ENCODE assay signal across 19 cellular contexts in the genomic region with DNA sequence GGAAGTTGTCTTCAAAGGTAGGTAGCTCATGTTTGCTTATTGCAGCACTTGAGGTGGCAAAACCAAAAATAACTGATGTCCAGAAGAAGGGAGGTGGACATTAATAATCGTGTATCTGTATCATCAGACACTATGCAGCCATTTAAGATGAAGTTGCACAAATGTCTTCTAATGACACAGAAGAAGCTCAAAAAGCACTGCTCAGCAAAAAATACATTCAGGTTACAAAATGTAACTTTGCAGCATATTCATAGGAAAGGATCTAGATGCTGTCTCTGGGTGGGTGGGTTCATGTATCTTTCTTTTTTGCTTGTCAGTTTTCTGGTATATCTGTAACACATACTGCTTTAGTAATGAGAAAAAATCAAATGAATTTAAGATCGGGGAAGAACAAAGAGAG.
"Had no signal": no experiment of that assay in that cellular context is flagged by ENCODE, and none has a peak within 500 bp of the region (broad histone marks: within the 10 kb centered on the region; RNA-seq: fewer than 3 reads in every experiment).

No MANE protein-coding gene starts in this region.

- H3K27ac Mint-ChIP-seq: memory B cell; naive thymus-derived CD4-positive, alpha-beta T cell; nephron progenitor cell had no signal

- DNase-seq: cortex of kidney; dorsolateral prefrontal cortex; effector CD8-positive, alpha-beta T cell; gastrocnemius medialis; glutamatergic neuron; kidney; left cardiac atrium; left ventricle myocardium inferior; lower lobe of right lung; midbrain; naive thymus-derived CD4-positive, alpha-beta T cell; nephron progenitor cell; small intestine; stimulated activated CD4-positive, alpha-beta T cell treated with anti-CD3 and anti-CD28 coated beads, Interleukin-12 subunit alpha, Interleukin-12 subunit beta, amount 100 ng/mL, for 4 hours; stimulated activated CD4-positive, alpha-beta T cell treated with anti-CD3 and anti-CD28 coated beads, Interleukin-2, amount 100 ng/mL, for 48 hours; stimulated activated naive CD4-positive, alpha-beta T cell treated with Interleukin-2 at 50 U/mL for 16 hours; trophoblast cell had no signal

- ATAC-seq: gastrocnemius medialis; left cardiac atrium; lower lobe of right lung; naive thymus-derived CD4-positive, alpha-beta T cell had no signal

- H3K4me3 Mint-ChIP-seq: memory B cell; naive thymus-derived CD4-positive, alpha-beta T cell; nephron progenitor cell had no signal

- H3K36me3 ChIP-seq: gastrocnemius medialis, left ventricle myocardium inferior, lower lobe of right lung, neutrophil had no signal

- H3K36me3 Mint-ChIP-seq: memory B cell; naive thymus-derived CD4-positive, alpha-beta T cell had no signal

- H3K27ac ChIP-seq: gastrocnemius medialis, lower lobe of right lung, neutrophil had no signal

- H3K4me1 Mint-ChIP-seq: memory B cell; naive thymus-derived CD4-positive, alpha-beta T cell had no signal

- H3K27me3 ChIP-seq: dorsolateral prefrontal cortex, gastrocnemius medialis, neutrophil had no signal

- H3K9me3 ChIP-seq: gastrocnemius medialis, left ventricle myocardium inferior, lower lobe of right lung, neutrophil had no signal

- H3K4me3 ChIP-seq: dorsolateral prefrontal cortex, gastrocnemius medialis, left ventricle myocardium inferior, lower lobe of right lung had no signal

- H3K9me3 Mint-ChIP-seq: memory B cell, nephron progenitor cell had no signal
